ENCODE assay signal across 2 cellular contexts in genomic region chr2:240728827-240729226, GRCh38.
TF ChIP-seq lines count a peak whose summit lies in the region.

No MANE protein-coding gene starts in this region.

TF ChIP-seq in SK-N-SH treated with all-trans-retinoic acid at 6 μM for 48 hours, 23 proteins besides CTCF, POLR2A, EP300 and RAD21:
- TF ChIP-seq ZFP30 (CRISPR knock-in tag; IDR thresholded peaks at IDR 0.05): no peak
- no peak for TF ChIP-seq SNAI2 (CRISPR knock-in tag; IDR thresholded peaks at IDR 0.05)
- no peak for TF ChIP-seq ESRRG (CRISPR knock-in tag; IDR thresholded peaks at IDR 0.05)
- TF ChIP-seq POU6F1 (CRISPR knock-in tag; IDR thresholded peaks at IDR 0.05; ENCODE audit: borderline replicate concordance, low read depth): no peak
- TF ChIP-seq TOX (CRISPR knock-in tag; IDR thresholded peaks at IDR 0.05; ENCODE audit: borderline replicate concordance): no peak
- peak; percentile 65; the same call in 1 of the 2 replicates for TF ChIP-seq TCF4 (CRISPR knock-in tag; IDR thresholded peaks at IDR 0.05; ENCODE audit: borderline replicate concordance)
- no peak for TF ChIP-seq TSHZ2 (CRISPR knock-in tag; IDR thresholded peaks at IDR 0.05)
- no peak for TF ChIP-seq PATZ1 (CRISPR knock-in tag; IDR thresholded peaks at IDR 0.05; ENCODE audit: borderline replicate concordance)
- TF ChIP-seq RARB (CRISPR knock-in tag; IDR thresholded peaks at IDR 0.05): no peak

TF ChIP-seq in H1, 55 proteins besides CTCF, POLR2A, EP300 and RAD21:
- TF ChIP-seq POLR2AphosphoS5 (IDR thresholded peaks at IDR 0.05; ENCODE audit: low read depth, low read length) (peak; percentile 62; the same call in 1 of the 2 replicates), SP2 (IDR thresholded peaks at IDR 0.05; ENCODE audit: low read length) (no peak)
